ENCODE assay signal across 16 cellular contexts in the genomic region with DNA sequence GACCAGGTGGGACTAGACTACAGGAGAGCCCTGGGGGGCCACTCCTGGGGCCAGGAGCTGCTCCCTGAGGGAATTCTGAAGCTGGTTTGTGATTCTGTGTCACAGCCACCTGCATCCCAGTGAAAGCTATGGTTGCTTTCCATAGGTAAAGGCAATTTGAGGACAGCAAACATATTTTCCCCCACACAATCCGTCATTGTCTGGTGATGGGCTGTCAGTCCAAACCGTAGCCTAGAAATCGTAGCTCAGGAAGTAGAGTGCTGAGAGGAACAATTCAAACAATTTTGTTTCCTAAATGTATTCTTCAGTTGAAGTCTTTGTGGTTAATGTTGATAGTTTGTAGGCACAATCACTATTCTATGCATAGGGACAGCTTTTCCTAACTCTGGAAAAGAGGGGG.
DNase-seq lines count a peak whose midpoint lies in the region; ATAC-seq, FAIRE-seq and TF ChIP-seq lines count a peak whose summit lies in the region.
"Had no signal": no experiment of that assay in that cellular context is flagged by ENCODE, and none has a peak within 500 bp of the region (broad histone marks: within the 10 kb centered on the region; RNA-seq: fewer than 3 reads in every experiment).

No MANE protein-coding gene starts in this region.

- H3K9me3 ChIP-seq in HepG2 (ENCODE audit: low read length), result no peaks in the 10 kb centered on the region
- H3K9me3 ChIP-seq in right lobe of liver, result no peaks in the 10 kb centered on the region

- no peak for TF ChIP-seq CTCF in HepG2 (CRISPR knock-in tag; IDR thresholded peaks at IDR 0.05)
- no peak for TF ChIP-seq CTCF in right lobe of liver (IDR thresholded peaks at IDR 0.05)

- no peak for TF ChIP-seq RAD21 in HepG2 (CRISPR knock-in tag; IDR thresholded peaks at IDR 0.05)

- H3K36me3 ChIP-seq in HepG2 (replicated peaks in 1 of 2; ENCODE audit: control insufficient read depth in 1 of 2, insufficient read depth in 2 of 2, low read length in 2 of 2) (no peaks in the 10 kb centered on the region), right lobe of liver (no peaks in the 10 kb centered on the region)

- intact Hi-C loops in HepG2 (cut with micrococcal nuclease; ENCODE audit: unreplicated experiment), result no loop called here
- intact Hi-C loops in right lobe of liver (cut with DNase I), result no loop called here

- H3K4me2 ChIP-seq in HepG2 (ENCODE audit: low read depth, low read length), result peak overlapping the region; percentile 33

- no peak overlapping the region; a peak in 1 of 6 replicates for H3K4me3 ChIP-seq in HepG2 (replicated peaks in 1 of 3; ENCODE audit: insufficient read depth in 1 of 3, low read depth in 2 of 3, low read length in 3 of 3)
- H3K4me3 ChIP-seq in right lobe of liver, result no peak overlapping the region

- peak; percentile 25 to 29 for DNase-seq in NCI-H2081 (lab: John Stamatoyannopoulos, UW)
- no peak for DNase-seq in NCI-H2081 treated with DMSO at 0.1 percent for 48 hours (lab: John Stamatoyannopoulos, UW)
- peak; percentile 43 for DNase-seq in HepG2 (ENCODE audit: low spot score)
- DNase-seq in right lobe of liver, result no peak
- peak; percentile 13 for DNase-seq in dermis blood vessel endothelial cell
- DNase-seq in kidney tubule cell (ENCODE audit: low spot score), result no peak
- DNase-seq in NCI-H1105 (lab: John Stamatoyannopoulos, UW), result no peak
- DNase-seq: 8988T; ACHN; C1 segment of cervical spinal cord; CD4-positive, alpha-beta T cell; DND-41; GDM1; IMR-90 had no signal

- TF ChIP-seq EP300 in HepG2 (IDR thresholded peaks at IDR 0.05; ENCODE audit: low read depth in 2 of 2, low read length in 2 of 2) (no peak), HepG2 (CRISPR knock-in tag; IDR thresholded peaks at IDR 0.05; ENCODE audit: borderline replicate concordance) (no peak)

- H3K79me2 ChIP-seq in HepG2 (ENCODE audit: insufficient read depth, low read length), result no peaks in the 10 kb centered on the region

- no peak overlapping the region for H2AFZ ChIP-seq in HepG2 (ENCODE audit: low read length)

- WGBS in HepG2 (ENCODE audit: low lambda C conversion rate), result 38% methylated on average over 3 of the region's 3 CpGs
- WGBS in right lobe of liver (ENCODE audit: insufficient coverage, low coverage, low lambda C conversion rate, missing lambda C conversion rate), result 74% methylated on average over 3 of the region's 3 CpGs

- in situ Hi-C loops in HepG2 (cut with HindIII; ENCODE audit: extremely low pct_ligation_motif_present, low pct_unique_long_range_greater_than_20kb), result no loop called here

- CTCF ChIA-PET in HepG2 (lab: Yijun Ruan, JAX; ENCODE audit: low intra/inter-chr PET ratio, low total read pairs), result no interaction called here

- BruUV-seq in HepG2 (replicated peaks; lab: Mats Ljungman, UMichigan), result no TSS peak

- peak overlapping the region; percentile 43 for H3K27ac ChIP-seq in HepG2 (ENCODE audit: extremely low read length, insufficient read depth, low read length)
- no peak overlapping the region for H3K27ac ChIP-seq in right lobe of liver

- H3K9ac ChIP-seq in HepG2 (ENCODE audit: insufficient read depth, low read depth, low read length), result peak overlapping the region; percentile 29; the same call in 1 of the 2 replicates

- no peaks in the 10 kb centered on the region for H4K20me1 ChIP-seq in HepG2 (ENCODE audit: insufficient read depth, low read length)

- ATAC-seq in HepG2 (no peak), right lobe of liver (no peak)

- FAIRE-seq in HepG2 (lab: Jason Lieb, UNC), result no peak
- FAIRE-seq: GM12892, H54 had no signal

- POLR2A ChIA-PET in HepG2 (lab: Yijun Ruan, JAX), result interaction anchor here (3.7 kb wide), 1 partner anchor 23 kb away, joined by 68 read pairs; no protein-coding TSS in a partner anchor

- H3K4me1 ChIP-seq in HepG2 (ENCODE audit: insufficient read depth, low read length) (peaks cover 40% of the 10 kb centered on the region), right lobe of liver (peaks cover 0 to 16% (median 0%) of the 10 kb centered on the region in 4 donors)

- TF ChIP-seq POLR2A in HepG2 (IDR thresholded peaks at IDR 0.05; ENCODE audit: insufficient read depth in 1 of 2, low read depth in 2 of 2, low read length in 2 of 2) (no peak), right lobe of liver (IDR thresholded peaks at IDR 0.05) (no peak)

- H3K27me3 ChIP-seq in HepG2 (ENCODE audit: control insufficient read depth in 1 of 2, insufficient read depth in 2 of 2, low read length in 2 of 2), result no peaks in the 10 kb centered on the region
- H3K27me3 ChIP-seq in right lobe of liver, result no peaks in the 10 kb centered on the region

TF ChIP-seq in HepG2, 621 proteins besides CTCF, POLR2A, EP300 and RAD21 (continues in another document):
- no peak for TF ChIP-seq ZBTB3 (CRISPR knock-in tag; IDR thresholded peaks at IDR 0.05; ENCODE audit: borderline replicate concordance, low read depth)
- TF ChIP-seq ZNF879 (CRISPR knock-in tag; IDR thresholded peaks at IDR 0.05), result no peak
- TF ChIP-seq ZBTB46 (CRISPR knock-in tag; IDR thresholded peaks at IDR 0.05; ENCODE audit: borderline replicate concordance), result no peak
- TF ChIP-seq RXRB (CRISPR knock-in tag; IDR thresholded peaks at IDR 0.05; ENCODE audit: borderline replicate concordance), result peak; percentile 67; the same call in 1 of the 2 replicates
- TF ChIP-seq SOX5 (CRISPR knock-in tag; IDR thresholded peaks at IDR 0.05; ENCODE audit: borderline replicate concordance), result peak; percentile 45; the same call in 1 of the 2 replicates
- TF ChIP-seq HOXD1 (CRISPR knock-in tag; IDR thresholded peaks at IDR 0.05), result peak; percentile 89
- TF ChIP-seq ZNF556 (CRISPR knock-in tag; IDR thresholded peaks at IDR 0.05; ENCODE audit: borderline replicate concordance), result no peak
- TF ChIP-seq KAT7 (CRISPR knock-in tag; IDR thresholded peaks at IDR 0.05; ENCODE audit: borderline replicate concordance), result no peak
- TF ChIP-seq ARNTL (CRISPR knock-in tag; IDR thresholded peaks at IDR 0.05), result no peak
- peak; percentile 85 for TF ChIP-seq MEIS2 (CRISPR knock-in tag; IDR thresholded peaks at IDR 0.05)
- TF ChIP-seq BCLAF1 (IDR thresholded peaks at IDR 0.05), result no peak
- TF ChIP-seq SOX6 (IDR thresholded peaks at IDR 0.05), result no peak
- 0 out of 2 replicates have a peak, but pooled peaks have one; percentile 8 for TF ChIP-seq SOX6 (CRISPR knock-in tag; IDR thresholded peaks at IDR 0.05)
- peak; percentile 77; the same call in 1 of the 2 replicates for TF ChIP-seq THRA (CRISPR knock-in tag; IDR thresholded peaks at IDR 0.05; ENCODE audit: borderline replicate concordance)

Comparison
In these comparisons a context has a peak if more than half of its experiments do, and no peak if none do; other contexts are left out.
1. DNase-seq: peak in NCI-H2081 (2 of 2), HepG2 (single experiment) and dermis blood vessel endothelial cell (single experiment); none in NCI-H2081 treated with DMSO at 0.1 percent for 48 hours (single experiment), right lobe of liver (0 of 3), kidney tubule cell (single experiment) and NCI-H1105 (single experiment).